In genomic region chr15:92097473-92098178, GRCh38 we compare ENCODE assay signal across 8 cellular contexts.
A peak's percentile ranks its signal among the peaks of the same experiment; 100 is the strongest.
DNase-seq lines count a peak whose midpoint lies in the region; ATAC-seq, FAIRE-seq and TF ChIP-seq lines count a peak whose summit lies in the region.

No MANE protein-coding gene starts in this region.

- H3K79me2 ChIP-seq in OCI-LY7 (ENCODE audit: insufficient read depth, low read depth, low read length) (no peaks in the 10 kb centered on the region), trophoblast cell (ENCODE audit: control insufficient read depth, insufficient read depth, low read length, poor library complexity) (no peaks in the 10 kb centered on the region)

- H4K91ac ChIP-seq in trophoblast cell (ENCODE audit: low read depth, low read length), result no peak overlapping the region

- no TSS peak for BruUV-seq in OCI-LY7 (replicated peaks; lab: Mats Ljungman, UMichigan)

- no peak overlapping the region for H3K4me3 ChIP-seq in CD4-positive, CD25-positive, alpha-beta regulatory T cell (ENCODE audit: low read depth, low read length)
- H3K4me3 ChIP-seq in OCI-LY7 (ENCODE audit: low read depth, low read length, poor library complexity, severe bottlenecking), result no peak overlapping the region
- no peak overlapping the region for H3K4me3 ChIP-seq in trophoblast cell (ENCODE audit: low read depth, low read length)

- H2BK5ac ChIP-seq in trophoblast cell (ENCODE audit: low read depth, low read length, poor library complexity), result no peak overlapping the region

- no peak overlapping the region for H3K27ac ChIP-seq in CD4-positive, CD25-positive, alpha-beta regulatory T cell (ENCODE audit: insufficient read depth, low read length, poor library complexity, severe bottlenecking)
- H3K27ac ChIP-seq in OCI-LY7 (ENCODE audit: low read depth, low read length, poor library complexity, severe bottlenecking) (no peak overlapping the region), trophoblast cell (ENCODE audit: low read depth, low read length) (no peak overlapping the region)

- intact Hi-C loops in OCI-LY7 (cut with micrococcal nuclease; ENCODE audit: unreplicated experiment), result loop anchor here (2.0 to 5.0 kb wide), 2 partner anchors 285 to 620 kb away; no protein-coding TSS in a partner anchor
- intact Hi-C loops in activated naive CD4-positive, alpha-beta T cell treated with anti-CD3 and anti-CD28 coated beads for 36 hours (cut with micrococcal nuclease), result loop anchor here (1.0 to 10.0 kb wide), 7 partner anchors 110 to 618 kb away; no protein-coding TSS in a partner anchor

- no peak overlapping the region for H4K8ac ChIP-seq in trophoblast cell (ENCODE audit: low read depth, low read length)

- WGBS in trophoblast cell (ENCODE audit: extremely low coverage, insufficient coverage, insufficient read length), result no CpG with 5 or more reads among the region's 17 CpGs

- H3K4me3 Mint-ChIP-seq in CD4-positive, CD25-positive, alpha-beta regulatory T cell, result peak overlapping the region; percentile 17 to 77 (median 60)
- no peak overlapping the region for H3K4me3 Mint-ChIP-seq in activated naive CD4-positive, alpha-beta T cell treated with anti-CD3 and anti-CD28 coated beads for 36 hours

- H2BK12ac ChIP-seq in trophoblast cell (ENCODE audit: low read length), result no peak overlapping the region

- H4K12ac ChIP-seq in trophoblast cell (ENCODE audit: low read depth, low read length), result no peak overlapping the region

- no peaks in the 10 kb centered on the region for H3K9me3 ChIP-seq in CD4-positive, CD25-positive, alpha-beta regulatory T cell (ENCODE audit: control insufficient read depth in 2 of 2, low read length in 2 of 2)
- H3K9me3 ChIP-seq in OCI-LY7 (ENCODE audit: low read length), result no peaks in the 10 kb centered on the region
- H3K9me3 ChIP-seq in trophoblast cell (ENCODE audit: insufficient read depth, low read depth, low read length), result peaks cover 3% of the 10 kb centered on the region

- TF ChIP-seq CTCF in OCI-LY7 (conservative IDR thresholded peaks at IDR 0.05; ENCODE audit: low read length), result peak; percentile 73

- H3K14ac ChIP-seq in trophoblast cell (ENCODE audit: low read length), result no peak overlapping the region

- H3K23ac ChIP-seq in trophoblast cell (ENCODE audit: low read length), result no peak overlapping the region

- peak; percentile 42 to 50 for ATAC-seq in CD4-positive, CD25-positive, alpha-beta regulatory T cell (ENCODE audit: low read depth in 2 of 2)
- ATAC-seq in HG03378 (IDR thresholded peaks at IDR 0.05; ENCODE audit: unreplicated experiment), result peak; percentile 59

- no peak overlapping the region for H3K9ac ChIP-seq in trophoblast cell (ENCODE audit: low read length)

- POLR2A ChIA-PET in OCI-LY7 (lab: Charles Lee), result no interaction called here

- H3K4me2 ChIP-seq in OCI-LY7 (ENCODE audit: low read length), result no peak overlapping the region
- H3K4me2 ChIP-seq in trophoblast cell (ENCODE audit: low read length), result no peak overlapping the region

- no peak overlapping the region for H2AFZ ChIP-seq in OCI-LY7 (ENCODE audit: low read length)
- H2AFZ ChIP-seq in trophoblast cell (ENCODE audit: insufficient read depth, low read length, poor library complexity), result no peak overlapping the region

- DNase-seq in CD4-positive, CD25-positive, alpha-beta regulatory T cell, result peak; percentile 17 to 66 (median 59)
- no peak for DNase-seq in GM19239 (ENCODE audit: insufficient read length, low spot score)
- peak; percentile 44 for DNase-seq in OCI-LY7 (ENCODE audit: low spot score)
- peak; percentile 74 for DNase-seq in activated naive CD4-positive, alpha-beta T cell treated with anti-CD3 and anti-CD28 coated beads for 36 hours
- DNase-seq in globus pallidus (ENCODE audit: low spot score), result peak; percentile 70
- DNase-seq in trophoblast cell, result peak; percentile 22 to 75
- no peak for DNase-seq in SKM-1 (lab: John Stamatoyannopoulos, UW; ENCODE audit: unreplicated experiment)

- H2BK120ac ChIP-seq in trophoblast cell (ENCODE audit: insufficient read depth, low read length, poor library complexity), result no peak overlapping the region

- H3K27ac Mint-ChIP-seq in CD4-positive, CD25-positive, alpha-beta regulatory T cell, result peak overlapping the region; percentile 77 to 92 (median 91)
- H3K27ac Mint-ChIP-seq in activated naive CD4-positive, alpha-beta T cell treated with anti-CD3 and anti-CD28 coated beads for 36 hours, result peak overlapping the region; percentile 42

- peaks cover 54% of the 10 kb centered on the region for H3K4me1 ChIP-seq in CD4-positive, CD25-positive, alpha-beta regulatory T cell (ENCODE audit: control insufficient read depth, insufficient read depth, low read length, poor library complexity, severe bottlenecking)
- H3K4me1 ChIP-seq in OCI-LY7 (ENCODE audit: insufficient read depth, low read length, poor library complexity, severe bottlenecking) (peaks cover 19% of the 10 kb centered on the region), trophoblast cell (ENCODE audit: control insufficient read depth in 1 of 2, insufficient read depth in 2 of 2, low read length in 2 of 2) (no peaks in the 10 kb centered on the region)

- H3K27me3 Mint-ChIP-seq in CD4-positive, CD25-positive, alpha-beta regulatory T cell, result no peaks in the 10 kb centered on the region
- no peaks in the 10 kb centered on the region for H3K27me3 Mint-ChIP-seq in activated naive CD4-positive, alpha-beta T cell treated with anti-CD3 and anti-CD28 coated beads for 36 hours (ENCODE audit: low read depth)

- no peaks in the 10 kb centered on the region for H4K20me1 ChIP-seq in OCI-LY7 (ENCODE audit: insufficient read depth, low read length)

- peak; percentile 85 for FAIRE-seq in GM19239 (lab: Jason Lieb, UNC)

- peaks cover 7% of the 10 kb centered on the region for H3K36me3 ChIP-seq in CD4-positive, CD25-positive, alpha-beta regulatory T cell (ENCODE audit: control insufficient read depth, insufficient read depth, low read length)
- H3K36me3 ChIP-seq in OCI-LY7 (ENCODE audit: insufficient read depth, low read length) (peaks cover 16% of the 10 kb centered on the region), trophoblast cell (ENCODE audit: control insufficient read depth in 1 of 2, insufficient read depth in 2 of 2, low read length in 2 of 2) (no peaks in the 10 kb centered on the region)

- H3K79me1 ChIP-seq in trophoblast cell (ENCODE audit: low read length), result no peaks in the 10 kb centered on the region

- peaks cover 32 to 81% (median 63%) of the 10 kb centered on the region in 4 donors for H3K4me1 Mint-ChIP-seq in CD4-positive, CD25-positive, alpha-beta regulatory T cell
- peaks cover 39% of the 10 kb centered on the region for H3K4me1 Mint-ChIP-seq in activated naive CD4-positive, alpha-beta T cell treated with anti-CD3 and anti-CD28 coated beads for 36 hours (ENCODE audit: low read depth)

- H3K36me3 Mint-ChIP-seq in CD4-positive, CD25-positive, alpha-beta regulatory T cell, result peaks cover 27% of the 10 kb centered on the region
- peaks cover 3% of the 10 kb centered on the region for H3K36me3 Mint-ChIP-seq in activated naive CD4-positive, alpha-beta T cell treated with anti-CD3 and anti-CD28 coated beads for 36 hours (ENCODE audit: low read depth)

- no peaks in the 10 kb centered on the region for H3K9me2 ChIP-seq in OCI-LY7 (ENCODE audit: insufficient read depth, low read length)

- no peaks in the 10 kb centered on the region for H3K27me3 ChIP-seq in CD4-positive, CD25-positive, alpha-beta regulatory T cell (ENCODE audit: control insufficient read depth, insufficient read depth, low read length)
- no peaks in the 10 kb centered on the region for H3K27me3 ChIP-seq in trophoblast cell (ENCODE audit: insufficient read depth, low read length)

- H3K9me3 Mint-ChIP-seq in CD4-positive, CD25-positive, alpha-beta regulatory T cell, result peaks cover 0 to 1% (median 0%) of the 10 kb centered on the region in 7 donors
- no peaks in the 10 kb centered on the region for H3K9me3 Mint-ChIP-seq in activated naive CD4-positive, alpha-beta T cell treated with anti-CD3 and anti-CD28 coated beads for 36 hours

- CTCF ChIA-PET in OCI-LY7 (lab: Charles Lee; ENCODE audit: unreplicated experiment), result no interaction called here
- CTCF ChIA-PET in activated naive CD4-positive, alpha-beta T cell treated with anti-CD3 and anti-CD28 coated beads for 36 hours (lab: Charles Lee), result interaction anchor here (0.8 to 1.6 kb wide), 6 partner anchors 19 to 284 kb away, joined by 3 to 4 read pairs (median 3); no protein-coding TSS in a partner anchor

- H3K18ac ChIP-seq in trophoblast cell (ENCODE audit: low read length), result no peak overlapping the region

- H2AK5ac ChIP-seq in trophoblast cell (ENCODE audit: low read length), result no peak overlapping the region

- no peak overlapping the region for H3K4ac ChIP-seq in trophoblast cell (ENCODE audit: low read depth, low read length)

Comparison
In these comparisons a context has a peak if more than half of its experiments do, and no peak if none do; other contexts are left out.
1. DNase-seq: peak in CD4-positive, CD25-positive, alpha-beta regulatory T cell (3 of 3), OCI-LY7 (single experiment), activated naive CD4-positive, alpha-beta T cell treated with anti-CD3 and anti-CD28 coated beads for 36 hours (single experiment), globus pallidus (single experiment) and trophoblast cell (2 of 2); none in GM19239 (single experiment) and SKM-1 (single experiment).